In genomic region chr11:79159657-79160450, GRCh38 we compare ENCODE assay signal across 17 cellular contexts.
DNase-seq lines count a peak whose midpoint lies in the region; ATAC-seq, FAIRE-seq and TF ChIP-seq lines count a peak whose summit lies in the region.
"Had no signal": no experiment of that assay in that cellular context is flagged by ENCODE, and none has a peak within 500 bp of the region (broad histone marks: within the 10 kb centered on the region; RNA-seq: fewer than 3 reads in every experiment).

No MANE protein-coding gene starts in this region.

- no peak for TF ChIP-seq EP300 in A549 (IDR thresholded peaks at IDR 0.05)

- no peak overlapping the region for H3K4me2 ChIP-seq in A549
- H3K4me2 ChIP-seq in hepatocyte, result no peak overlapping the region

- no peaks in the 10 kb centered on the region for H3K36me3 Mint-ChIP-seq in CD4-positive, alpha-beta memory T cell

- H3K27me3 Mint-ChIP-seq in CD4-positive, alpha-beta memory T cell, result peaks cover 3 to 4% of the 10 kb centered on the region in 2 donors

- 36% methylated on average over 6 of the region's 6 CpGs for WGBS in A549 (ENCODE audit: missing lambda C conversion rate)
- 85% methylated on average over 6 of the region's 6 CpGs for WGBS in hepatocyte (ENCODE audit: low lambda C conversion rate, missing lambda C conversion rate)

- H3K9me3 Mint-ChIP-seq in CD4-positive, alpha-beta memory T cell, result peaks cover 0 to 5% (median 0%) of the 10 kb centered on the region in 8 donors

- H3K27me3 ChIP-seq in hepatocyte (no peaks in the 10 kb centered on the region), gastrocnemius medialis (no peaks in the 10 kb centered on the region)
- no peaks in the 10 kb centered on the region for H3K27me3 ChIP-seq in CD4-positive, alpha-beta memory T cell (ENCODE audit: insufficient read depth, low read length)
- H3K27me3 ChIP-seq: ovary had no signal

- H3K36me3 ChIP-seq in hepatocyte (replicated peaks; ENCODE audit: insufficient read depth, low read depth) (no peaks in the 10 kb centered on the region), gastrocnemius medialis (no peaks in the 10 kb centered on the region)
- H3K36me3 ChIP-seq in CD4-positive, alpha-beta memory T cell (ENCODE audit: insufficient read depth, low read length), result no peaks in the 10 kb centered on the region
- H3K36me3 ChIP-seq: ovary had no signal

- H3K79me2 ChIP-seq in hepatocyte, result no peaks in the 10 kb centered on the region

- no peak for FAIRE-seq in A549 (lab: Jason Lieb, UNC)
- FAIRE-seq: colon, GM12892 had no signal

- CTCF ChIA-PET in A549 (lab: Yijun Ruan, JAX), result interaction anchor here (0.7 to 1.8 kb wide), 3 partner anchors 8 to 514 kb away, joined by 3 to 6 read pairs (median 4); no protein-coding TSS in a partner anchor
- CTCF ChIA-PET in CD4-positive, alpha-beta memory T cell (lab: Charles Lee; ENCODE audit: partially characterized antibody), result no interaction called here

- intact Hi-C loops in posterior vena cava (cut with DNase I) (no loop called here), gastrocnemius medialis (cut with DNase I; ENCODE audit: low total_unique reads) (no loop called here)
- intact Hi-C loops in CD4-positive, alpha-beta memory T cell (cut with micrococcal nuclease), result no loop called here

- ATAC-seq in A549, result no peak
- no peak for ATAC-seq in gastrocnemius medialis
- ATAC-seq: activated CD4-positive, CD25-positive, alpha-beta regulatory T cell treated with anti-CD3 and anti-CD28 coated beads, Interleukin-2, amount 50 U/mL, for 24 hours; activated naive CD4-positive, alpha-beta T cell treated with anti-CD3 and anti-CD28 coated beads, Interleukin-2, amount 50 U/mL, for 72 hours had no signal

- no peak for TF ChIP-seq POLR2A in A549 (IDR thresholded peaks at IDR 0.05; ENCODE audit: low read length)
- TF ChIP-seq POLR2A in gastrocnemius medialis (IDR thresholded peaks at IDR 0.05), result no peak

- no peak for TF ChIP-seq RAD21 in A549 (conservative IDR thresholded peaks at IDR 0.05 in 1 of 2, IDR thresholded peaks at IDR 0.05 in 1 of 2)

- H3K4me1 ChIP-seq in A549 (no peaks in the 10 kb centered on the region), hepatocyte (ENCODE audit: insufficient read depth) (no peaks in the 10 kb centered on the region), gastrocnemius medialis (no peaks in the 10 kb centered on the region)
- H3K4me1 ChIP-seq in CD4-positive, alpha-beta memory T cell (ENCODE audit: insufficient read depth, low read length), result no peaks in the 10 kb centered on the region

- no peaks in the 10 kb centered on the region for H3K9me2 ChIP-seq in hepatocyte (replicated peaks; ENCODE audit: insufficient read depth)

- H3K9me3 ChIP-seq in A549 (no peaks in the 10 kb centered on the region), hepatocyte (ENCODE audit: low read depth) (no peaks in the 10 kb centered on the region), gastrocnemius medialis (no peaks in the 10 kb centered on the region)
- no peaks in the 10 kb centered on the region for H3K9me3 ChIP-seq in CD4-positive, alpha-beta memory T cell (ENCODE audit: control insufficient read depth in 1 of 2, low read length in 2 of 2)
- H3K9me3 ChIP-seq: ovary had no signal

- H3K4me1 Mint-ChIP-seq in CD4-positive, alpha-beta memory T cell, result no peaks in the 10 kb centered on the region

- no peak overlapping the region for H3K27ac ChIP-seq in A549
- no peak overlapping the region for H3K27ac ChIP-seq in hepatocyte
- no peak overlapping the region for H3K27ac ChIP-seq in CD4-positive, alpha-beta memory T cell (ENCODE audit: low read depth, low read length)
- no peak overlapping the region for H3K27ac ChIP-seq in gastrocnemius medialis
- H3K27ac ChIP-seq: ovary had no signal

- no peak overlapping the region for H2AFZ ChIP-seq in hepatocyte

- in situ Hi-C loops in astrocyte of the cerebellum (cut with HindIII; ENCODE audit: low sequenced_read_pairs) (no loop called here), gastrocnemius medialis (cut with MboI; ENCODE audit: low sequenced_read_pairs in 4 of 4) (no loop called here)

- DNase-seq in A549 (ENCODE audit: low read depth in 1 of 2, low spot score in 1 of 2) (no peak), astrocyte of the cerebellum (ENCODE audit: low read depth) (no peak), hepatocyte (ENCODE audit: low spot score) (no peak), posterior vena cava (ENCODE audit: low spot score) (no peak), gastrocnemius medialis (no peak), iPS-NIHi11 (ENCODE audit: low spot score) (no peak)
- no peak for DNase-seq in CD4-positive, alpha-beta memory T cell
- DNase-seq: activated CD8-positive, alpha-beta memory T cell treated with anti-CD3 and anti-CD28 coated beads, Interleukin-2, amount 50 U/mL, for 48 hours; DMS79 treated with DMSO at 0.1 percent for 48 hours; NCI-H1092 treated with DMSO at 0.1 percent for 48 hours; ovary; stimulated activated CD4-positive, alpha-beta T cell treated with anti-CD3 and anti-CD28 coated beads, Interleukin-12 subunit alpha, Interleukin-12 subunit beta, amount 100 ng/mL, for 4 hours had no signal

- TF ChIP-seq CTCF in A549 (IDR thresholded peaks at IDR 0.05) (peak; percentile 21; the same call in 1 of the 3 replicates), GM12873 (IDR thresholded peaks at IDR 0.05; ENCODE audit: insufficient read depth, low read depth, low read length, missing control alignments) (peak; percentile 17), astrocyte of the cerebellum (IDR thresholded peaks at IDR 0.05; ENCODE audit: low read depth, low read length, missing control alignments) (peak; percentile 4), hepatocyte (IDR thresholded peaks at IDR 0.05; ENCODE audit: poor library complexity) (peak; percentile 31), gastrocnemius medialis (IDR thresholded peaks at IDR 0.05 in 4 of 5, conservative IDR thresholded peaks at IDR 0.05 in 1 of 5) (no peak)

- no peaks in the 10 kb centered on the region for H4K20me1 ChIP-seq in hepatocyte (ENCODE audit: insufficient read depth, poor library complexity, severe bottlenecking)

- no peak overlapping the region for H3K4me3 Mint-ChIP-seq in CD4-positive, alpha-beta memory T cell

- no peak overlapping the region for H3K4me3 ChIP-seq in A549
- H3K4me3 ChIP-seq in astrocyte of the cerebellum (ENCODE audit: low read depth, low read length), result no peak overlapping the region
- H3K4me3 ChIP-seq in hepatocyte, result no peak overlapping the region
- no peak overlapping the region for H3K4me3 ChIP-seq in CD4-positive, alpha-beta memory T cell (ENCODE audit: low read length in 2 of 2)
- H3K4me3 ChIP-seq in gastrocnemius medialis, result no peak overlapping the region
- H3K4me3 ChIP-seq: ovary had no signal

- H3K27ac Mint-ChIP-seq in CD4-positive, alpha-beta memory T cell, result no peak overlapping the region
- H3K27ac Mint-ChIP-seq: activated naive CD4-positive, alpha-beta T cell treated with anti-CD3 and anti-CD28 coated beads, Interleukin-2, amount 50 U/mL, for 72 hours had no signal

- POLR2A ChIA-PET in A549 (lab: Yijun Ruan, JAX), result no interaction called here
- POLR2A ChIA-PET in CD4-positive, alpha-beta memory T cell (lab: Charles Lee; ENCODE audit: partially characterized antibody), result no interaction called here

TF ChIP-seq in A549, 52 proteins besides CTCF, POLR2A, EP300 and RAD21:
- TF ChIP-seq HMGXB4 (CRISPR knock-in tag; IDR thresholded peaks at IDR 0.05; ENCODE audit: borderline replicate concordance), result no peak
- no peak for TF ChIP-seq ZFP36 (IDR thresholded peaks at IDR 0.05; ENCODE audit: borderline replicate concordance, partially characterized antibody)
- TF ChIP-seq PHF8 (IDR thresholded peaks at IDR 0.05; ENCODE audit: borderline replicate concordance, low read depth), result no peak
- no peak for TF ChIP-seq RCOR1 (IDR thresholded peaks at IDR 0.05; ENCODE audit: low read depth, low read length)
- TF ChIP-seq JUNB (IDR thresholded peaks at IDR 0.05), result no peak
- no peak for TF ChIP-seq HDAC2 (IDR thresholded peaks at IDR 0.05)
- TF ChIP-seq GATA3 (IDR thresholded peaks at IDR 0.05; ENCODE audit: borderline replicate concordance), result no peak
- TF ChIP-seq MAX (IDR thresholded peaks at IDR 0.05), result no peak
- no peak for TF ChIP-seq CBX8 (IDR thresholded peaks at IDR 0.05)
- no peak for TF ChIP-seq ATOH8 (CRISPR knock-in tag; IDR thresholded peaks at IDR 0.05; ENCODE audit: low read depth)
- TF ChIP-seq EHMT2 (IDR thresholded peaks at IDR 0.05; ENCODE audit: low read depth), result no peak

Comparison
In these comparisons a context has a peak if more than half of its experiments do, and no peak if none do; other contexts are left out.
1. CTCF ChIP-seq: peak in A549 (single experiment), GM12873 (single experiment), astrocyte of the cerebellum (single experiment) and hepatocyte (single experiment); none in gastrocnemius medialis (0 of 5).